ENCODE assay signal across 19 cellular contexts in the genomic region with DNA sequence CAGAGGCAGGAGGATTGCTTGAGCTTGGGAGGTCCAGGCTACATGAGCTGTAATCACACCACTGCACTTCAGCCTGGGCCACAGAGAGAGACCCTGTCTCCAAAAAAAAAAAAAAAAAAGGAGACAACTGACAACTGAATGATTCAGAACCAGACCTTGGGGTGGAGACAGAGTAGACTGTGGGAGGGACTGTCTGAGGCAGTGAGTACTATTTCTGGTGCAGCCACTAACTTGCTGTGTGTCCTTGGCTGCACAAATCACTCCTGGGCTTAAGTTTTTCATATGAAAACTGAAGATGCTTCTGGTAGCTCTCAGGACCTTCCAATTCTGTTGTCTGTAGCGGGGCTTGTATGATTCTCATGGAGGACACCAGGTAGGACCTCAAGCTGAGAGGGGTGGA. TPM values are rescaled to one million over a fixed set of nuclear protein-coding genes. Genes with fewer than 3 reads are reported as not detected.
"Had no signal": no experiment of that assay in that cellular context is flagged by ENCODE, and none has a peak within 500 bp of the region (broad histone marks: within the 10 kb centered on the region; RNA-seq: fewer than 3 reads in every experiment).

No MANE protein-coding gene starts in this region.

- DNase-seq: activated CD4-positive, alpha-beta T cell treated with anti-CD3 and anti-CD28 coated beads, Interleukin-2, amount 50 U/mL, for 1 hour; activated CD8-positive, alpha-beta memory T cell treated with anti-CD3 and anti-CD28 coated beads, Interleukin-2, amount 50 U/mL, for 4 hours; activated effector memory CD4-positive, alpha-beta T cell treated with anti-CD3 and anti-CD28 coated beads, Interleukin-2, amount 50 U/mL, for 16 hours; activated T-cell treated with anti-CD3 and anti-CD28 coated beads, Interleukin-2, amount 50 U/mL, for 72 hours; amygdala; body of pancreas; dorsolateral prefrontal cortex; endodermal cell; gastrocnemius medialis; head of caudate nucleus; mesenchymal stem cell; mucosa of descending colon; naive B cell; stimulated activated CD4-positive, alpha-beta T cell treated with anti-CD3 and anti-CD28 coated beads, Interleukin-2, amount 100 ng/mL, for 48 hours had no signal

- H3K9me3 Mint-ChIP-seq: activated naive CD4-positive, alpha-beta T cell treated with anti-CD3 and anti-CD28 coated beads, Interleukin-2, amount 50 U/mL, for 24 hours; activated T-cell treated with anti-CD3 and anti-CD28 coated beads, Interleukin-2, amount 50 U/mL, for 72 hours; naive B cell; neural progenitor cell; T-helper 1 cell treated with Interleukin-12 subunit alpha and Interleukin-12 subunit beta and Interleukin-4 antibody, amounts not matched to agents 30 μg/mL and 1 μg/mL, for 36 hours had no signal

- ATAC-seq: body of pancreas, gastrocnemius medialis, mucosa of descending colon had no signal

- H3K4me1 Mint-ChIP-seq: endodermal cell had no signal

- H3K27ac Mint-ChIP-seq: activated naive CD4-positive, alpha-beta T cell treated with anti-CD3 and anti-CD28 coated beads, Interleukin-2, amount 50 U/mL, for 24 hours; activated T-cell treated with anti-CD3 and anti-CD28 coated beads, Interleukin-2, amount 50 U/mL, for 72 hours; endodermal cell; neural progenitor cell; T-helper 1 cell treated with Interleukin-12 subunit alpha and Interleukin-12 subunit beta and Interleukin-4 antibody, amounts not matched to agents 30 μg/mL and 1 μg/mL, for 36 hours had no signal

- H3K4me3 Mint-ChIP-seq: activated naive CD4-positive, alpha-beta T cell treated with anti-CD3 and anti-CD28 coated beads, Interleukin-2, amount 50 U/mL, for 24 hours; activated T-cell treated with anti-CD3 and anti-CD28 coated beads, Interleukin-2, amount 50 U/mL, for 72 hours; endodermal cell; naive B cell; neural progenitor cell; T-helper 1 cell treated with Interleukin-12 subunit alpha and Interleukin-12 subunit beta and Interleukin-4 antibody, amounts not matched to agents 30 μg/mL and 1 μg/mL, for 36 hours had no signal

RNA-seq across cellular contexts. Expression of a gene that starts 5.8 kb away (rescaled TPM):
- total RNA-seq: epithelial cell of proximal tubule, osteocyte had no signal
